9 cellular contexts compared by ENCODE assay signal in genomic region chr1:10796029-10796944, GRCh38. TPM values are rescaled to one million over a fixed set of nuclear protein-coding genes. Genes with fewer than 3 reads are reported as not detected.
DNase-seq lines count a peak whose midpoint lies in the region; ATAC-seq, FAIRE-seq and TF ChIP-seq lines count a peak whose summit lies in the region.
"Had no signal": no experiment of that assay in that cellular context is flagged by ENCODE, and none has a peak within 500 bp of the region (broad histone marks: within the 10 kb centered on the region; RNA-seq: fewer than 3 reads in every experiment).

CASZ1 (minus strand) TSS chr1:10796646; CDS start chr1:10693889, 102,757 bp downstream.

- H3K36me3 ChIP-seq in H1 (ENCODE audit: control insufficient read depth in 2 of 4, insufficient read depth in 4 of 4, low read length in 3 of 4) (no peaks in the 10 kb centered on the region), stomach (no peaks in the 10 kb centered on the region)

- no peak within 1 kb of the TSS for H2BK12ac ChIP-seq in H1 (ENCODE audit: low read depth, low read length)

- H3K4me1 ChIP-seq in H1 (replicated peaks in 1 of 4; ENCODE audit: control insufficient read depth in 3 of 4, insufficient read depth in 4 of 4, low read length in 3 of 4) (peaks cover 6 to 14% (median 10%) of the 10 kb centered on the region in 4 experiments), stomach (peaks cover 23 to 62% (median 49%) of the 10 kb centered on the region in 4 donors)

- no peak within 1 kb of the TSS for H2AFZ ChIP-seq in H1 (ENCODE audit: low read length)

- H4K8ac ChIP-seq in H1 (ENCODE audit: extremely low read depth, insufficient read depth, low read length): no peak within 1 kb of the TSS

- peaks cover 17% of the 10 kb centered on the region; the same call in 1 of the 2 replicates for H3K23me2 ChIP-seq in H1 (ENCODE audit: low read depth, low read length)

- no peak within 1 kb of the TSS for H4K5ac ChIP-seq in H1 (ENCODE audit: insufficient read length, low read depth, low read length)

- H3K27me3 ChIP-seq in H1 (replicated peaks in 1 of 4; ENCODE audit: control insufficient read depth in 3 of 4, extremely low read depth in 1 of 4, insufficient read depth in 3 of 4, low read length in 3 of 4): peaks cover 9 to 29% (median 23%) of the 10 kb centered on the region in 4 experiments; a peak in 6 of 7 replicates
- H3K27me3 ChIP-seq in stomach: peaks cover 0 to 80% (median 15%) of the 10 kb centered on the region in 3 donors

- no peak within 1 kb of the TSS for H3K14ac ChIP-seq in H1 (ENCODE audit: insufficient read length)

- H2BK20ac ChIP-seq in H1 (ENCODE audit: low read length): no peak within 1 kb of the TSS

- DNase-seq in COLO829 (ENCODE audit: low spot score) (peak; percentile 93), KBM-7 (peak; percentile 63), RWPE1 (ENCODE audit: low spot score) (peak; percentile 92), H1 (ENCODE audit: low read depth in 1 of 2, low spot score in 2 of 2) (peak; percentile 47 to 95), lower leg skin (ENCODE audit: low spot score in 2 of 2) (peak; percentile 68 to 92), stomach (peak; percentile 89)

- no peak within 1 kb of the TSS for H2BK5ac ChIP-seq in H1 (ENCODE audit: low read depth, low read length)

- H4K20me1 ChIP-seq in H1 (replicated peaks in 1 of 2; ENCODE audit: control insufficient read depth in 1 of 2, insufficient read depth in 2 of 2, low read length in 2 of 2): peaks cover 0 to 1% of the 10 kb centered on the region in 2 experiments

- POLR2A ChIA-PET in RWPE1 (lab: Yijun Ruan, JAX; ENCODE audit: low non-redundant PET): no interaction called here
- POLR2A ChIA-PET in H1 (lab: Charles Lee; ENCODE audit: partially characterized antibody): interaction anchor here (0.7 kb wide), 1 partner anchor 34 kb away, joined by 3 read pairs; no protein-coding TSS in a partner anchor

- H3K56ac ChIP-seq in H1 (replicated peaks; ENCODE audit: insufficient read length, low read depth, low read length): no peak within 1 kb of the TSS

- no peaks in the 10 kb centered on the region for H3K79me2 ChIP-seq in H1 (ENCODE audit: control insufficient read depth in 1 of 2, insufficient read depth in 2 of 2, low read length in 2 of 2)

- no peaks in the 10 kb centered on the region for H3K79me1 ChIP-seq in H1 (ENCODE audit: low read depth, low read length)

- no peak within 1 kb of the TSS for H2AK5ac ChIP-seq in H1 (ENCODE audit: low read depth, low read length)

- no peak within 1 kb of the TSS for H3K9ac ChIP-seq in H1 (replicated peaks in 1 of 4; ENCODE audit: extremely low read depth in 1 of 4, low read depth in 3 of 4, low read length in 3 of 4)
- H3K9ac ChIP-seq: KMS-11 had no signal

- CTCF ChIA-PET in RWPE1 (lab: Yijun Ruan, JAX): interaction anchor here (0.7 to 0.8 kb wide), 2 partner anchors 15 to 46 kb away, joined by 3 to 5 read pairs; no protein-coding TSS in a partner anchor
- CTCF ChIA-PET in H1 (lab: Charles Lee; ENCODE audit: partially characterized antibody): interaction anchor here (0.6 to 2.2 kb wide), 7 partner anchors 18 to 112 kb away, joined by 3 to 6 read pairs (median 3); no protein-coding TSS in a partner anchor

- TF ChIP-seq RAD21 in H1 (IDR thresholded peaks at IDR 0.05 in 1 of 2, conservative IDR thresholded peaks at IDR 0.05 in 1 of 2; ENCODE audit: low read depth in 2 of 2, low read length in 2 of 2): peak in 1 of 2 experiments; percentile 14; a peak in 1 of 4 replicates

- TF ChIP-seq CTCF in RWPE1 (conservative IDR thresholded peaks at IDR 0.05; ENCODE audit: low read depth) (no peak), H1 (IDR thresholded peaks at IDR 0.05; ENCODE audit: control extremely low read depth in 1 of 3, insufficient read depth in 1 of 3, low read depth in 1 of 3, low read length in 3 of 3) (no peak), lower leg skin (IDR thresholded peaks at IDR 0.05) (no peak), stomach (IDR thresholded peaks at IDR 0.05) (no peak)

- peak in 1 of 2 experiments; percentile 82; a peak in 1 of 3 replicates for TF ChIP-seq EP300 in H1 (IDR thresholded peaks at IDR 0.05; ENCODE audit: borderline replicate concordance in 1 of 2, low read depth in 2 of 2, low read length in 2 of 2)
- no peak for TF ChIP-seq EP300 in stomach (IDR thresholded peaks at IDR 0.05)

- no peak for FAIRE-seq in H1 (lab: Jason Lieb, UNC)

- 1% methylated on average over 19 of the region's 88 CpGs; no CpG with 5 or more reads in 1 of the 2 experiments for WGBS in H1 (ENCODE audit: extremely low coverage in 1 of 2, insufficient coverage in 1 of 2, insufficient read length in 1 of 2, insufficient replicate concordance in 2 of 2, low coverage in 1 of 2, low lambda C conversion rate in 2 of 2, missing lambda C conversion rate in 1 of 2), 2 experiments
- 1 to 2% methylated on average over 61 to 65 of the region's 88 CpGs for WGBS in lower leg skin, 2 donors
- 0 to 3% (median 1%) methylated on average over 49 to 88 of the region's 88 CpGs for WGBS in stomach, 5 donors

- H3K27ac ChIP-seq in RWPE1: peak within 1 kb of the TSS; percentile 73
- H3K27ac ChIP-seq in H1 (ENCODE audit: low read depth, low read length): no peak within 1 kb of the TSS
- H3K27ac ChIP-seq in stomach: peak within 1 kb of the TSS; percentile 84 to 92 (median 91)
- H3K27ac ChIP-seq: KMS-11 had no signal

- H3K4me2 ChIP-seq in H1 (ENCODE audit: insufficient read depth in 1 of 2, low read depth in 2 of 2, low read length in 2 of 2): peak within 1 kb of the TSS; percentile 98 to 99
- H3K4me2 ChIP-seq: KMS-11 had no signal

- no peak within 1 kb of the TSS; the same call in 1 of the 2 replicates for H3K18ac ChIP-seq in H1 (ENCODE audit: extremely low read depth, low read length)

- H3K9me3 ChIP-seq in H1 (ENCODE audit: insufficient read depth in 2 of 2, low read depth in 1 of 2, low read length in 1 of 2) (no peaks in the 10 kb centered on the region), stomach (no peaks in the 10 kb centered on the region)

- no peak within 1 kb of the TSS for H2BK120ac ChIP-seq in H1 (replicated peaks; ENCODE audit: low read depth, low read length)

- H3K4me3 ChIP-seq in H1 (ENCODE audit: extremely low read depth in 1 of 4, insufficient read depth in 2 of 4, low read depth in 3 of 4, low read length in 4 of 4) (peak within 1 kb of the TSS; percentile 50 to 82 (median 60)), lower leg skin (ENCODE audit: low read depth, poor library complexity, severe bottlenecking) (peak within 1 kb of the TSS; percentile 55), stomach (peak within 1 kb of the TSS; percentile 68 to 81 (median 74))

- H3K23ac ChIP-seq in H1 (ENCODE audit: insufficient read length): no peak within 1 kb of the TSS

- in situ Hi-C loops in KBM-7 (cut with MboI; ENCODE audit: low pct_unique_long_range_greater_than_20kb, low sequenced_read_pairs): no loop called here

- no peak within 1 kb of the TSS for H4K91ac ChIP-seq in H1 (replicated peaks; ENCODE audit: insufficient read length, low read length)

- intact Hi-C loops in lower leg skin (cut with DNase I; ENCODE audit: low total_unique reads) (no loop called here), stomach (cut with DNase I; ENCODE audit: low total_unique reads) (loop anchor here (10.0 kb wide), 1 partner anchor 111 kb away; no protein-coding TSS in a partner anchor)

- ATAC-seq in GM18519 (IDR thresholded peaks at IDR 0.05; ENCODE audit: low FRiP score, unreplicated experiment) (no peak), GM19455 (IDR thresholded peaks at IDR 0.05; ENCODE audit: unreplicated experiment) (no peak)

- H3K4ac ChIP-seq in H1 (replicated peaks; ENCODE audit: insufficient read length, low read depth, low read length): no peak within 1 kb of the TSS

- H2BK15ac ChIP-seq in H1 (ENCODE audit: low read length): no peak within 1 kb of the TSS

- TF ChIP-seq POLR2A in H1 (IDR thresholded peaks at IDR 0.05; ENCODE audit: control extremely low read depth in 1 of 2, low read depth in 2 of 2, low read length in 2 of 2) (no peak), lower leg skin (IDR thresholded peaks at IDR 0.05) (no peak), stomach (IDR thresholded peaks at IDR 0.05) (peak in 2 of 4 donors; percentile 38 to 69)

TF ChIP-seq in H1, 55 proteins besides CTCF, POLR2A, EP300 and RAD21 (continues in another document):
- TF ChIP-seq CHD1 (IDR thresholded peaks at IDR 0.05; ENCODE audit: low read depth, low read length): no peak
- TF ChIP-seq NRF1 (IDR thresholded peaks at IDR 0.05; ENCODE audit: low read depth, low read length): peak; percentile 86
- no peak for TF ChIP-seq CBX8 (IDR thresholded peaks at IDR 0.05; ENCODE audit: borderline replicate concordance, low read depth, low read length)
- TF ChIP-seq PHF8 (conservative IDR thresholded peaks at IDR 0.05; ENCODE audit: low read depth, low read length): no peak
- 0 out of 2 replicates have a peak, but pooled peaks have one; percentile 30 for TF ChIP-seq TCF12 (IDR thresholded peaks at IDR 0.05; ENCODE audit: low read depth, low read length)
- TF ChIP-seq POLR2AphosphoS5 (IDR thresholded peaks at IDR 0.05; ENCODE audit: low read depth, low read length): no peak
- TF ChIP-seq CREB1 (IDR thresholded peaks at IDR 0.05): peak; percentile 52; the same call in 1 of the 2 replicates
- no peak for TF ChIP-seq HDAC2 (IDR thresholded peaks at IDR 0.05; ENCODE audit: borderline replicate concordance in 1 of 2, low read depth in 2 of 2, low read length in 2 of 2)
- TF ChIP-seq GTF2F1 (IDR thresholded peaks at IDR 0.05; ENCODE audit: borderline replicate concordance, low read depth, low read length): no peak
- TF ChIP-seq CHD2 (IDR thresholded peaks at IDR 0.05; ENCODE audit: low read length): 0 out of 2 replicates have a peak, but pooled peaks have one; percentile 15
- TF ChIP-seq TEAD4 (IDR thresholded peaks at IDR 0.05; ENCODE audit: low read depth, low read length): peak; percentile 85
- no peak for TF ChIP-seq SIX5 (IDR thresholded peaks at IDR 0.05; ENCODE audit: low read depth, low read length)
- TF ChIP-seq SP1 (IDR thresholded peaks at IDR 0.05; ENCODE audit: low read depth, low read length): peak; percentile 99
- peak; percentile 74 for TF ChIP-seq GABPA (IDR thresholded peaks at IDR 0.05; ENCODE audit: borderline replicate concordance, insufficient read depth, low read length)

RNA-seq across cellular contexts. Expression of gene CASZ1, which starts in this region (rescaled TPM):
- 6.1 and 7.7 TPM in 2 replicates for total RNA-seq in H1 (2021; fragmentation: NEBNext Ultra II Directional; extraction: Animal tissue kit (Norgen Biotek cat#: 25700))
- polyA plus RNA-seq in H1 (2011; rRNA removed): 4.4 and 5.9 TPM in 2 replicates
- 3.6 TPM for polyA plus RNA-seq in H1 (2011; cell fraction: cytosol; rRNA removed)
- 10.1 TPM for polyA plus RNA-seq in H1 (2011; cell fraction: nucleus; rRNA removed)
- 2.2 to 4.5 TPM (median 4.3 TPM) in 4 replicates for polyA plus RNA-seq in H1 (2012, experiment 1 of 2)
- polyA plus RNA-seq in H1 (2012, experiment 2 of 2): 2.9 TPM
- 6.5 TPM for polyA plus RNA-seq in H1 (2013, experiment 1 of 2)
- polyA plus RNA-seq in H1 (2013, experiment 2 of 2): 6.3 TPM
- polyA minus RNA-seq in H1 (2011; rRNA and poly(A)+ RNA removed): 3.9 and 5.8 TPM in 2 replicates
- 5.8 TPM for polyA minus RNA-seq in H1 (2011; cell fraction: cytosol; rRNA and poly(A)+ RNA removed)
- 10.2 TPM for polyA minus RNA-seq in H1 (2011; cell fraction: nucleus; rRNA and poly(A)+ RNA removed)
- 100 to 1,000 TPM; 140 to 210 (median 169) TPM for total RNA-seq in lower leg skin
- 100 to 1,000 TPM in 2 of 5 donors, 10 to 100 TPM in 3; 24.6 to 166 (median 66.5) TPM for total RNA-seq in stomach
- 10 to 100 TPM in 1 of 3 donors, 1 to 10 TPM in 2; 6.0 to 11.8 (median 6.5) TPM for polyA plus RNA-seq in stomach
